ENCODE assay signal across 8 cellular contexts in the genomic region with DNA sequence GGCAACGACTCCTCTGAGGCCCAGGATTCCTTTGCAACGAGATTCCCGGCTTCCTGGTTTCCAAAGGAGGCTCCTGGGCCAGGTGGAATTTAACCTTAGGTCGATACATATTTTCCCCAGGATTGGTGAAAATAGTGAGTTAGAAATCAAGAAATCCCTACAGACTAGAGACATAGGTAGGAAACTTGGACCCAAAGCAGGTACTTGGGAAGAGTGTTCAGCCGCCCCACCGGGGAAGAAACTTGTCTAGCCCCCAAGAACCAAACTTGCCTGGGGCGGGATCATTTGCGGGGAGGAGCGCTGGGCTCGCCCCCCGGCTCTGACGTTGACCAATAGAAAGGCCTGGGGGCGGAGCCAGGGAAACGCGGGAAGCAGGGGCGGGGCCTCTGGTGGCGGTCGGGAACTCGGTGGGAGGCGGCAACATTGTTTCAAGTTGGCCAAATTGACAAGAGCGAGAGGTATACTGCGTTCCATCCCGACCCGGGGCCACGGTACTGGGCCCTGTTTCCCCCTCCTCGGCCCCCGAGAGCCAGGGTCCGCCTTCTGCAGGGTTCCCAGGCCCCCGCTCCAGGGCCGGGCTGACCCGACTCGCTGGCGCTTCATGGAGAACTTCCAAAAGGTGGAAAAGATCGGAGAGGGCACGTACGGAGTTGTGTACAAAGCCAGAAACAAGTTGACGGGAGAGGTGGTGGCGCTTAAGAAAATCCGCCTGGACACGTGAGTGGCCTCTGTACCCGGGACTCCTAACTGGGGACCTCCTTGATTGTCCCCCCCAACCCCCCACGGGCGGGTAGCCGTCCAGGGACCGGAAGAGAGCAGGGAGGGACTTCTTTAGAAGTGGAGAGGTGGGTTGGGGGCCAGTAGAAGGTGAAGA. TPM values are rescaled to one million over a fixed set of nuclear protein-coding genes. Genes with fewer than 3 reads are reported as not detected.
DNase-seq lines count a peak whose midpoint lies in the region; ATAC-seq, FAIRE-seq and TF ChIP-seq lines count a peak whose summit lies in the region.

Gene CDK2 (plus strand): TSS at position 423 of the 874 bp plus-strand sequence. CDS start 179 bp downstream, at position 602.

- intact Hi-C loops in naive thymus-derived CD4-positive, alpha-beta T cell (cut with micrococcal nuclease) = loop anchor here (1.0 to 2.0 kb wide), 4 partner anchors 8 to 136 kb away; partner anchors contain the start of gene RAB5B (in 1 of the 2)

- peaks cover 38% of the 10 kb centered on the region for H3K36me3 ChIP-seq in DND-41 (ENCODE audit: insufficient read depth, low read length)
- no peaks in the 10 kb centered on the region for H3K36me3 ChIP-seq in naive thymus-derived CD4-positive, alpha-beta T cell (ENCODE audit: control insufficient read depth in 2 of 3, insufficient read depth in 3 of 3, low read length in 3 of 3)

- H3K27me3 ChIP-seq in DND-41 (ENCODE audit: insufficient read depth, low read length, poor library complexity) = no peaks in the 10 kb centered on the region
- H3K27me3 ChIP-seq in naive thymus-derived CD4-positive, alpha-beta T cell (ENCODE audit: control insufficient read depth in 2 of 2, insufficient read depth in 2 of 2, low read length in 2 of 2) = no peaks in the 10 kb centered on the region

- peaks cover 19 to 51% (median 33%) of the 10 kb centered on the region in 7 donors for H3K4me1 Mint-ChIP-seq in naive thymus-derived CD4-positive, alpha-beta T cell
- H3K4me1 Mint-ChIP-seq in stimulated activated memory B cell treated with anti-CD40 and anti-IgM and Interleukin-4, amounts not matched to agents 10 μg/mL and 1 μg/mL and 100 μg/mL, for 72 hours = peaks cover 49% of the 10 kb centered on the region

- TF ChIP-seq CTCF in DND-41 (IDR thresholded peaks at IDR 0.05; ENCODE audit: borderline replicate concordance, extremely low read depth, low read length, poor library complexity, severe bottlenecking) = no peak

- ATAC-seq in DND-41 (ENCODE audit: insufficient read depth, low read depth) (peak; percentile 94), GM21723 (IDR thresholded peaks at IDR 0.05; ENCODE audit: unreplicated experiment) (peak; percentile 96)
- peak; percentile 99 for ATAC-seq in naive thymus-derived CD4-positive, alpha-beta T cell
- peak; percentile 94 for ATAC-seq in stimulated activated memory B cell treated with anti-CD40 and anti-IgM and Interleukin-4, amounts not matched to agents 10 μg/mL and 1 μg/mL and 100 μg/mL, for 72 hours

- H3K27ac ChIP-seq in DND-41 (ENCODE audit: low read length) = peak within 1 kb of the TSS; percentile 84
- peak within 1 kb of the TSS; percentile 69 for H3K27ac ChIP-seq in naive thymus-derived CD4-positive, alpha-beta T cell (ENCODE audit: low read depth, low read length)

- FAIRE-seq in RCC 7860 (lab: Jason Lieb, UNC) = peak; percentile 41

- H2AFZ ChIP-seq in DND-41 (ENCODE audit: low read depth, low read length) = peak within 1 kb of the TSS; percentile 97

- peaks cover 34% of the 10 kb centered on the region for H3K79me2 ChIP-seq in DND-41 (ENCODE audit: insufficient read depth, low read length)

- H4K20me1 ChIP-seq in DND-41 (ENCODE audit: insufficient read depth, low read length) = no peaks in the 10 kb centered on the region

- peak within 1 kb of the TSS; percentile 85 for H3K4me2 ChIP-seq in DND-41 (ENCODE audit: insufficient read depth, low read length)

- no peaks in the 10 kb centered on the region for H3K9me3 ChIP-seq in DND-41 (ENCODE audit: insufficient read depth, low read length, severe bottlenecking)
- no peaks in the 10 kb centered on the region for H3K9me3 ChIP-seq in naive thymus-derived CD4-positive, alpha-beta T cell (ENCODE audit: control insufficient read depth in 2 of 3, low read length in 3 of 3)

- CTCF ChIA-PET in naive thymus-derived CD4-positive, alpha-beta T cell (lab: Charles Lee) = no interaction called here

- peak within 1 kb of the TSS; percentile 88 to 97 (median 92) for H3K4me3 Mint-ChIP-seq in naive thymus-derived CD4-positive, alpha-beta T cell
- peak within 1 kb of the TSS; percentile 98 for H3K4me3 Mint-ChIP-seq in stimulated activated memory B cell treated with anti-CD40 and anti-IgM and Interleukin-4, amounts not matched to agents 10 μg/mL and 1 μg/mL and 100 μg/mL, for 72 hours

- peak within 1 kb of the TSS; percentile 80 for H3K9ac ChIP-seq in DND-41 (ENCODE audit: low read depth, low read length)

- peaks cover 0 to 11% (median 0%) of the 10 kb centered on the region in 5 donors for H3K36me3 Mint-ChIP-seq in naive thymus-derived CD4-positive, alpha-beta T cell
- peaks cover 15% of the 10 kb centered on the region for H3K36me3 Mint-ChIP-seq in stimulated activated memory B cell treated with anti-CD40 and anti-IgM and Interleukin-4, amounts not matched to agents 10 μg/mL and 1 μg/mL and 100 μg/mL, for 72 hours

- peak; percentile 95 for DNase-seq in DND-41
- peak; percentile 23 for DNase-seq in KG1 (lab: John Stamatoyannopoulos, UW)
- peak; percentile 56 for DNase-seq in RCC 7860 (ENCODE audit: low spot score)
- DNase-seq in activated T-helper 1 cell treated with Interleukin-2 at 50 U/mL for 16 hours (ENCODE audit: low read depth) = peak; percentile 78
- DNase-seq in fibroblast of gingiva (ENCODE audit: low read depth) = peak; percentile 69
- DNase-seq in naive thymus-derived CD4-positive, alpha-beta T cell = peak; percentile 70 to 95 (median 79)

- peak within 1 kb of the TSS; percentile 61 to 94 (median 86) for H3K27ac Mint-ChIP-seq in naive thymus-derived CD4-positive, alpha-beta T cell
- peak within 1 kb of the TSS; percentile 91 for H3K27ac Mint-ChIP-seq in stimulated activated memory B cell treated with anti-CD40 and anti-IgM and Interleukin-4, amounts not matched to agents 10 μg/mL and 1 μg/mL and 100 μg/mL, for 72 hours

- no peaks in the 10 kb centered on the region for H3K9me3 Mint-ChIP-seq in naive thymus-derived CD4-positive, alpha-beta T cell
- H3K9me3 Mint-ChIP-seq in stimulated activated memory B cell treated with anti-CD40 and anti-IgM and Interleukin-4, amounts not matched to agents 10 μg/mL and 1 μg/mL and 100 μg/mL, for 72 hours = no peaks in the 10 kb centered on the region

- H3K27me3 Mint-ChIP-seq in naive thymus-derived CD4-positive, alpha-beta T cell = no peaks in the 10 kb centered on the region
- H3K27me3 Mint-ChIP-seq in stimulated activated memory B cell treated with anti-CD40 and anti-IgM and Interleukin-4, amounts not matched to agents 10 μg/mL and 1 μg/mL and 100 μg/mL, for 72 hours = no peaks in the 10 kb centered on the region

- POLR2A ChIA-PET in naive thymus-derived CD4-positive, alpha-beta T cell (lab: Charles Lee) = interaction anchor here (0.6 to 3.7 kb wide), 5 partner anchors 10 to 212 kb away, joined by 3 to 50 read pairs (median 4); partner anchors contain the start of gene DGKA

- peak within 1 kb of the TSS; percentile 86 to 88 for H3K4me3 ChIP-seq in DND-41 (ENCODE audit: low read depth in 1 of 2, low read length in 2 of 2)
- peak within 1 kb of the TSS; percentile 73 for H3K4me3 ChIP-seq in naive thymus-derived CD4-positive, alpha-beta T cell (ENCODE audit: low read length)

- H3K4me1 ChIP-seq in DND-41 (ENCODE audit: insufficient read depth, low read length) = peaks cover 53% of the 10 kb centered on the region
- peaks cover 12 to 18% of the 10 kb centered on the region in 2 donors for H3K4me1 ChIP-seq in naive thymus-derived CD4-positive, alpha-beta T cell (ENCODE audit: control insufficient read depth in 2 of 2, insufficient read depth in 2 of 2, low read length in 2 of 2)

RNA-seq across cellular contexts. Expression of gene CDK2, which starts in this region (rescaled TPM):
- 10 to 100 TPM; 19.0 to 77.2 (median 24.1) TPM for total RNA-seq in naive thymus-derived CD4-positive, alpha-beta T cell
- 1 to 10 TPM; 7.0 to 9.6 TPM for polyA plus RNA-seq in naive thymus-derived CD4-positive, alpha-beta T cell

Comparison
In these comparisons a context has a peak if more than half of its experiments do, and no peak if none do; other contexts are left out.
1. Peak in every context shown above with its lines: DNase-seq, ATAC-seq, H3K4me3 ChIP-seq and H3K27ac ChIP-seq.
2. DNase-seq: peak in every context shown above with its lines; median percentile 95 in DND-41; 79 in naive thymus-derived CD4-positive, alpha-beta T cell; 78 in activated T-helper 1 cell treated with Interleukin-2 at 50 U/mL for 16 hours; 69 in fibroblast of gingiva; 56 in RCC 7860; 23 in KG1.